8 cellular contexts compared by ENCODE assay signal in the genomic region with DNA sequence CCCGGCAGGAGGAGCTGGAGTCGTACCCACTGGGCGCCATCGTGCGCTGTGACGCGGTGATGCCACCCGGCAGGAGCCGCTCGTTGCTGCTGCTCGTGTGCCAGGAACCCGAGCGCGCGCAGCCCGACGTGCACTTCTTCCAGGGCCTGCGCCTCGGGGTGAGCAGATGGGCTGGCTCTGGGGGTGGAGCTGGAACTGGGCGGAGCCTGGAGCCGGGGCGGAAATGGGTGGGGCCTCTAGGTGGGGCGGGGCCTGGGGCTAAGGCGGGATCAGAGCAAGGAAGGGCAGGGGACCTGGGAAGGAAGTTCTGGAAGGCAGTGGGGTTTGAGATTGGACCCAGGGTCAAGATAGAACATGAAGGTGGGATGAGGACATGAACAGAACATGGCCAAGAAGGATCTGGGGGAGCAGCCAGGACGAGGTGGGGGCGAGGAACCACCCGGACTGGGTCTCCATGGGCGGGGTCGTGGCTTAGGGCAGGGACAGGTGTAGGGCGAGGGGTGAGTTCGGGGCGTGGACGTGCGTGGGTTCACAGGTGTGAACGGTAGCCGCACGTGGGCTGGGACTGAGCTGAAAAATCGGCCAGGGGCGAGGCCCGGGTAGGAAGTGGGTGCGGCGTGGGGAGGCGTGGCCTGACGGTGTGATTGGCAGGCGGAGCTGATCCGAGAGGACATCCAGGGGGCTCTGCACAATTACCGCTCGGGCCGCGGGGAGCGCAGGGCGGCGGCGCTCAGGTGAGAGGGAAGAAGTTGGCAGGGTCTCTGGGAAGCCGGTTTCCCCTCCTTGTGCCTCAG. TPM values are rescaled to one million over a fixed set of nuclear protein-coding genes. Genes with fewer than 3 reads are reported as not detected.
DNase-seq lines count a peak whose midpoint lies in the region; ATAC-seq and TF ChIP-seq lines count a peak whose summit lies in the region.

No MANE protein-coding gene starts in this region.

- peaks cover 6 to 28% (median 22%) of the 10 kb centered on the region in 9 donors for H3K4me1 ChIP-seq in heart right ventricle

- ATAC-seq in heart right ventricle (peak; percentile 68 to 86 (median 76)), sciatic nerve (peak; percentile 57), HG03045 (IDR thresholded peaks at IDR 0.05; ENCODE audit: unreplicated experiment) (no peak), GM21360 (IDR thresholded peaks at IDR 0.05; ENCODE audit: unreplicated experiment) (no peak)

- DNase-seq in DMS53 treated with DMSO at 0.1 percent for 48 hours (lab: John Stamatoyannopoulos, UW; ENCODE audit: unreplicated experiment) (peak; percentile 55), SHP77 (lab: John Stamatoyannopoulos, UW) (peak; percentile 75 to 88), heart right ventricle (peak; percentile 56 to 75), sciatic nerve (ENCODE audit: low spot score) (no peak)
- peak; percentile 61 for DNase-seq in activated naive CD4-positive, alpha-beta T cell treated with anti-CD3 and anti-CD28 coated beads, Interleukin-2, amount 50 U/mL, for 16 hours

- H3K27ac ChIP-seq in KOPT-K1 (ENCODE audit: low read depth, low read length, poor library complexity, severe bottlenecking) (peak overlapping the region; percentile 46), heart right ventricle (peak overlapping the region in 1 of 10 donors; percentile 65)

- TF ChIP-seq CTCF in heart right ventricle (IDR thresholded peaks at IDR 0.05) = no peak

- H3K27me3 ChIP-seq in heart right ventricle = peaks cover 36 to 78% (median 70%) of the 10 kb centered on the region in 7 donors

- H3K36me3 ChIP-seq in KOPT-K1 (ENCODE audit: insufficient read depth, low read length) = no peaks in the 10 kb centered on the region
- H3K36me3 ChIP-seq in heart right ventricle = no peaks in the 10 kb centered on the region

- intact Hi-C loops in heart right ventricle (cut with DNase I) (no loop called here), sciatic nerve (cut with DNase I) (no loop called here)

- 2 to 5% methylated on average over 55 of the region's 55 CpGs for WGBS in heart right ventricle, 2 donors

- H3K9me3 ChIP-seq in KOPT-K1 (ENCODE audit: insufficient read depth, low read length, poor library complexity, severe bottlenecking) (peaks cover 9% of the 10 kb centered on the region), heart right ventricle (no peaks in the 10 kb centered on the region)

- peak overlapping the region in 9 of 10 donors; percentile 37 to 66 (median 54) for H3K4me3 ChIP-seq in heart right ventricle

RNA-seq across cellular contexts. Expression of a gene that starts 4.6 kb away (rescaled TPM):
- 1 to 10 TPM in 5 of 10 donors, under 1 TPM in 4, not detected in 1; 0.53 to 2.7 (median 1.1) TPM for total RNA-seq in heart right ventricle
- polyA plus RNA-seq in heart right ventricle = 1 to 10 TPM; 3.7 to 7.9 TPM
- 1.2 TPM for total RNA-seq in sciatic nerve

RNA-seq across cellular contexts. Expression of a gene that starts 17.4 kb away (rescaled TPM):
- total RNA-seq in heart right ventricle = 10 to 100 TPM; 32.4 to 72.0 (median 54.5) TPM
- polyA plus RNA-seq in heart right ventricle = 10 to 100 TPM; 21.4 to 36.1 TPM
- 12.9 TPM for total RNA-seq in sciatic nerve

RNA-seq across cellular contexts. Expression of a gene that starts 37.1 kb away (rescaled TPM):
- total RNA-seq in heart right ventricle (100 to 1,000 TPM; 134 to 242 (median 193) TPM), sciatic nerve (112 TPM)
- polyA plus RNA-seq in heart right ventricle = 100 to 1,000 TPM; 223 to 283 TPM

RNA-seq across cellular contexts. Expression of a gene that starts 42.3 kb away (rescaled TPM):
- total RNA-seq in heart right ventricle (under 1 TPM; 0.37 to 0.73 (median 0.46) TPM), sciatic nerve (0.89 TPM)
- polyA plus RNA-seq in heart right ventricle = 1 to 10 TPM in 1 of 2 donors, under 1 TPM in 1; 0.58 to 1.5 TPM

Comparison
In these comparisons a context has a peak if more than half of its experiments do, and no peak if none do; other contexts are left out.
1. ATAC-seq: peak in heart right ventricle (8 of 8) and sciatic nerve (single experiment); none in HG03045 (single experiment) and GM21360 (single experiment).